ENCODE assay signal across 22 cellular contexts in the genomic region with DNA sequence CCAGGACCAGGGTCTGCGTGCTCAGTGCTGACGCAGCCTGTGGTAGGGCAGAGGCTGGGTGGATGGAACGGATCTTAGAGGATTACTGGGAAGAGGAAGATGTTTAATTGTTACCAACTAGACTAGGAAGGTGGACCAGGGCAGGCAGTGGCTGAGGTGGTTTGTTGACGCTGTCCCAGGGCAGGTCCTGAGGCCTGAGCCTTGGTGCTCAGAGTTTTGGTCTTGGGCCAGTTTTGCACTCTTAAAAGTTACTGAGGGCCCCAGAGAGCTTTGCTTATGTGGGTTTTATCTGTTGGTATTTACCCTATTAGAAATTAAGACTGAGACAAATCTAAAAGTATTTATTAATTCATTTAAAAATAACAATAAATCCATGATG. TPM values are rescaled to one million over a fixed set of nuclear protein-coding genes. Genes with fewer than 3 reads are reported as not detected.
A peak's percentile ranks its signal among the peaks of the same experiment; 100 is the strongest.
DNase-seq lines count a peak whose midpoint lies in the region; ATAC-seq and TF ChIP-seq lines count a peak whose summit lies in the region.
"Had no signal": no experiment of that assay in that cellular context is flagged by ENCODE, and none has a peak within 500 bp of the region (broad histone marks: within the 10 kb centered on the region; RNA-seq: fewer than 3 reads in every experiment).

No MANE protein-coding gene starts in this region.

- intact Hi-C loops in spleen (cut with DNase I; ENCODE audit: low total_unique reads) (no loop called here), esophagus squamous epithelium (cut with DNase I) (no loop called here)

- H3K27me3 ChIP-seq in spleen (replicated peaks in 1 of 7) = no peaks in the 10 kb centered on the region
- H3K27me3 ChIP-seq in esophagus squamous epithelium = no peaks in the 10 kb centered on the region

- TF ChIP-seq CTCF in spleen (IDR thresholded peaks at IDR 0.05 in 8 of 11, conservative IDR thresholded peaks at IDR 0.05 in 3 of 11) (no peak), esophagus squamous epithelium (IDR thresholded peaks at IDR 0.05) (no peak)

- CTCF ChIA-PET in activated CD8-positive, alpha-beta memory T cell treated with anti-CD3 and anti-CD28 coated beads, Interleukin-2, amount 10 ng/mL, durations not matched to agents 7 days and 5 days (lab: Charles Lee) = no interaction called here

- H3K36me3 ChIP-seq in spleen = no peaks in the 10 kb centered on the region
- no peaks in the 10 kb centered on the region for H3K36me3 ChIP-seq in esophagus squamous epithelium
- H3K36me3 ChIP-seq: HAP-1 had no signal

- 82 to 95% (median 86%) methylated on average over 1 to 4 of the region's 4 CpGs for WGBS in spleen, 5 donors
- 77 to 80% methylated on average over 2 to 3 of the region's 4 CpGs for WGBS in esophagus squamous epithelium, 2 donors

- H3K36me3 Mint-ChIP-seq in activated CD8-positive, alpha-beta memory T cell treated with anti-CD3 and anti-CD28 coated beads, Interleukin-2, amount 10 ng/mL, durations not matched to agents 7 days and 5 days = peaks cover 3% of the 10 kb centered on the region
- H3K36me3 Mint-ChIP-seq: CD4-positive, CD25-positive, alpha-beta regulatory T cell had no signal

- H3K4me1 Mint-ChIP-seq in activated CD8-positive, alpha-beta memory T cell treated with anti-CD3 and anti-CD28 coated beads, Interleukin-2, amount 10 ng/mL, durations not matched to agents 7 days and 5 days = no peaks in the 10 kb centered on the region
- H3K4me1 Mint-ChIP-seq: CD4-positive, CD25-positive, alpha-beta regulatory T cell had no signal

- H3K27ac Mint-ChIP-seq in activated CD8-positive, alpha-beta memory T cell treated with anti-CD3 and anti-CD28 coated beads, Interleukin-2, amount 10 ng/mL, durations not matched to agents 7 days and 5 days = no peak overlapping the region

- H3K4me3 ChIP-seq in spleen (no peak overlapping the region), esophagus squamous epithelium (no peak overlapping the region)
- H3K4me3 ChIP-seq: GM12878, HAP-1 had no signal

- no peak for ATAC-seq in activated CD8-positive, alpha-beta memory T cell treated with anti-CD3 and anti-CD28 coated beads, Interleukin-2, amount 10 ng/mL, durations not matched to agents 7 days and 5 days
- ATAC-seq: GM12878 had no signal

- no peaks in the 10 kb centered on the region for H3K27me3 Mint-ChIP-seq in activated CD8-positive, alpha-beta memory T cell treated with anti-CD3 and anti-CD28 coated beads, Interleukin-2, amount 10 ng/mL, durations not matched to agents 7 days and 5 days
- H3K27me3 Mint-ChIP-seq: CD4-positive, CD25-positive, alpha-beta regulatory T cell had no signal

- DNase-seq in activated CD8-positive, alpha-beta memory T cell treated with anti-CD3 and anti-CD28 coated beads, Interleukin-2, amount 10 ng/mL, durations not matched to agents 7 days and 5 days = peak; percentile 1
- no peak for DNase-seq in activated CD8-positive, alpha-beta memory T cell treated with anti-CD3 and anti-CD28 coated beads for 24 hours
- DNase-seq in mesenteric fat pad (ENCODE audit: low spot score) (peak; percentile 53), spleen (peak; percentile 16), esophagus squamous epithelium (lab: John Stamatoyannopoulos, UW) (no peak), NCI-H2107 (lab: John Stamatoyannopoulos, UW) (no peak), OCI-M2 (lab: John Stamatoyannopoulos, UW; ENCODE audit: unreplicated experiment) (no peak), NCI-H526 treated with DMSO at 0.1 percent for 48 hours (lab: John Stamatoyannopoulos, UW) (no peak)
- DNase-seq: 8988T; C1 segment of cervical spinal cord; CD4-positive, CD25-positive, alpha-beta regulatory T cell; CD8-positive, alpha-beta memory T cell; COR-L47; DMS 273 treated with DMSO at 0.1 percent for 48 hours; DMS53; DND-41; EL had no signal

- H3K9me3 ChIP-seq in spleen (peaks cover 0 to 19% (median 16%) of the 10 kb centered on the region in 8 donors), esophagus squamous epithelium (peaks cover 0 to 10% (median 9%) of the 10 kb centered on the region in 3 donors)
- H3K9me3 ChIP-seq: HAP-1 had no signal

- TF ChIP-seq POLR2A in spleen (IDR thresholded peaks at IDR 0.05) (no peak), esophagus squamous epithelium (IDR thresholded peaks at IDR 0.05) (no peak)

- H3K4me1 ChIP-seq in spleen = no peaks in the 10 kb centered on the region
- no peaks in the 10 kb centered on the region for H3K4me1 ChIP-seq in esophagus squamous epithelium
- H3K4me1 ChIP-seq: HAP-1 had no signal

- peaks cover 4% of the 10 kb centered on the region for H3K9me3 Mint-ChIP-seq in activated CD8-positive, alpha-beta memory T cell treated with anti-CD3 and anti-CD28 coated beads, Interleukin-2, amount 10 ng/mL, durations not matched to agents 7 days and 5 days (ENCODE audit: low read depth)

- no peak overlapping the region for H3K4me3 Mint-ChIP-seq in activated CD8-positive, alpha-beta memory T cell treated with anti-CD3 and anti-CD28 coated beads, Interleukin-2, amount 10 ng/mL, durations not matched to agents 7 days and 5 days
- H3K4me3 Mint-ChIP-seq: CD4-positive, CD25-positive, alpha-beta regulatory T cell; CD8-positive, alpha-beta memory T cell had no signal

- H3K27ac ChIP-seq in spleen = no peak overlapping the region
- H3K27ac ChIP-seq in esophagus squamous epithelium = no peak overlapping the region

RNA-seq across cellular contexts. Expression of a gene that starts 20.4 kb away (rescaled TPM):
- 1 to 10 TPM; 1.2 to 3.2 TPM for total RNA-seq in activated CD8-positive, alpha-beta memory T cell treated with anti-CD3 and anti-CD28 coated beads, Interleukin-2, amount 10 ng/mL, durations not matched to agents 7 days and 5 days
- total RNA-seq in mesenteric fat pad (4.2 TPM), spleen (1 to 10 TPM in 5 of 7 donors, under 1 TPM in 2; 0.46 to 5.6 (median 2.3) TPM), esophagus squamous epithelium (1 to 10 TPM in 2 of 4 donors, under 1 TPM in 2; 0.53 to 6.3 (median 1.9) TPM)
- 1 to 10 TPM; 1.8 to 3.5 (median 2.0) TPM for polyA plus RNA-seq in spleen
- total RNA-seq: G401, GM12878, H4, HepG2 had no signal
- polyA plus RNA-seq: GM12878, HepG2 had no signal

Comparison
In these comparisons a context has a peak if more than half of its experiments do, and no peak if none do; other contexts are left out.
1. DNase-seq: peak in activated CD8-positive, alpha-beta memory T cell treated with anti-CD3 and anti-CD28 coated beads, Interleukin-2, amount 10 ng/mL, durations not matched to agents 7 days and 5 days (single experiment), mesenteric fat pad (single experiment) and spleen (single experiment); none in activated CD8-positive, alpha-beta memory T cell treated with anti-CD3 and anti-CD28 coated beads for 24 hours (single experiment), esophagus squamous epithelium (single experiment), NCI-H2107 (single experiment), OCI-M2 (single experiment) and NCI-H526 treated with DMSO at 0.1 percent for 48 hours (single experiment).